In genomic region chr12:49331360-49332222, GRCh38 we compare ENCODE assay signal across 8 cellular contexts. TPM values are rescaled to one million over a fixed set of nuclear protein-coding genes. Genes with fewer than 3 reads are reported as not detected.
DNase-seq lines count a peak whose midpoint lies in the region; ATAC-seq, FAIRE-seq and TF ChIP-seq lines count a peak whose summit lies in the region.

No MANE protein-coding gene starts in this region.

- H3K4me1 Mint-ChIP-seq in activated CD4-positive, alpha-beta T cell treated with anti-CD3 and anti-CD28 coated beads, Interleukin-2, amount 10 ng/mL, durations not matched to agents 7 days and 5 days: peaks cover 21% of the 10 kb centered on the region
- peaks cover 1% of the 10 kb centered on the region for H3K4me1 Mint-ChIP-seq in stimulated activated effector memory CD8-positive, alpha-beta T cell treated with anti-CD3 and anti-CD28 coated beads, Interleukin-12 subunit alpha, Interleukin-12 subunit beta, amount 100 ng/mL, for 72 hours

- in situ Hi-C loops in T47D (cut with HindIII; ENCODE audit: low pct_unique_long_range_greater_than_20kb, low sequenced_read_pairs): no loop called here

- H3K9me3 ChIP-seq in kidney (ENCODE audit: control insufficient read depth in 1 of 2, low read length in 2 of 2): no peaks in the 10 kb centered on the region

- H3K27me3 Mint-ChIP-seq in activated CD4-positive, alpha-beta T cell treated with anti-CD3 and anti-CD28 coated beads, Interleukin-2, amount 10 ng/mL, durations not matched to agents 7 days and 5 days: peaks cover 38% of the 10 kb centered on the region

- peak; percentile 43 for ATAC-seq in stimulated activated effector memory CD8-positive, alpha-beta T cell treated with anti-CD3 and anti-CD28 coated beads, Interleukin-12 subunit alpha, Interleukin-12 subunit beta, amount 100 ng/mL, for 72 hours
- ATAC-seq in GM18502 (IDR thresholded peaks at IDR 0.05; ENCODE audit: poor library complexity, unreplicated experiment) (no peak), HG03025 (IDR thresholded peaks at IDR 0.05; ENCODE audit: low FRiP score, unreplicated experiment) (no peak)

- H3K4me3 ChIP-seq in kidney (ENCODE audit: low read length in 2 of 2): no peak overlapping the region

- H3K4me3 Mint-ChIP-seq in activated CD4-positive, alpha-beta T cell treated with anti-CD3 and anti-CD28 coated beads, Interleukin-2, amount 10 ng/mL, durations not matched to agents 7 days and 5 days: no peak overlapping the region
- H3K4me3 Mint-ChIP-seq in stimulated activated effector memory CD8-positive, alpha-beta T cell treated with anti-CD3 and anti-CD28 coated beads, Interleukin-12 subunit alpha, Interleukin-12 subunit beta, amount 100 ng/mL, for 72 hours: no peak overlapping the region

- POLR2A ChIA-PET in activated CD4-positive, alpha-beta T cell treated with anti-CD3 and anti-CD28 coated beads, Interleukin-2, amount 10 ng/mL, durations not matched to agents 7 days and 5 days (lab: Charles Lee): interaction anchor here (0.5 to 1.9 kb wide), 4 partner anchors 9 to 116 kb away, joined by 3 to 11 read pairs (median 4); partner anchors contain the start of gene TROAP

- H3K9ac ChIP-seq in kidney (ENCODE audit: low read length in 2 of 2): no peak overlapping the region

- peak overlapping the region; percentile 34 for H3K27ac Mint-ChIP-seq in activated CD4-positive, alpha-beta T cell treated with anti-CD3 and anti-CD28 coated beads, Interleukin-2, amount 10 ng/mL, durations not matched to agents 7 days and 5 days
- no peak overlapping the region for H3K27ac Mint-ChIP-seq in stimulated activated effector memory CD8-positive, alpha-beta T cell treated with anti-CD3 and anti-CD28 coated beads, Interleukin-12 subunit alpha, Interleukin-12 subunit beta, amount 100 ng/mL, for 72 hours

- CTCF ChIA-PET in activated CD4-positive, alpha-beta T cell treated with anti-CD3 and anti-CD28 coated beads, Interleukin-2, amount 10 ng/mL, durations not matched to agents 7 days and 5 days (lab: Charles Lee): interaction anchor here (1.0 to 3.9 kb wide), 6 partner anchors 9 to 37 kb away, joined by 3 to 30 read pairs (median 10); partner anchors contain the start of genes DNAJC22, PRPH, SPATS2 and TROAP

- no peak for DNase-seq in activated CD4-positive, alpha-beta T cell treated with anti-CD3 and anti-CD28 coated beads, Interleukin-2, amount 10 ng/mL, durations not matched to agents 7 days and 5 days
- no peak for DNase-seq in activated CD4-positive, alpha-beta T cell treated with anti-CD3 and anti-CD28 coated beads for 4 hours
- DNase-seq in NCI-H446 treated with DMSO at 0.1 percent for 48 hours (lab: John Stamatoyannopoulos, UW) (peak; percentile 8), T47D (ENCODE audit: low read depth in 1 of 2, low spot score in 1 of 2) (peak; percentile 85 to 91), kidney (peak; percentile 83)
- no peak for DNase-seq in stimulated activated effector memory CD8-positive, alpha-beta T cell treated with anti-CD3 and anti-CD28 coated beads, Interleukin-12 subunit alpha, Interleukin-12 subunit beta, amount 100 ng/mL, for 72 hours (ENCODE audit: low spot score in 2 of 2)

- H3K27ac ChIP-seq in kidney (ENCODE audit: low read depth in 2 of 2, low read length in 2 of 2): no peak overlapping the region

- FAIRE-seq in kidney (lab: Jason Lieb, UNC): no peak

- peak; percentile 86 for TF ChIP-seq CTCF in kidney (IDR thresholded peaks at IDR 0.05; ENCODE audit: borderline replicate concordance, extremely low read depth, insufficient read depth)

- H3K36me3 ChIP-seq in kidney (ENCODE audit: control insufficient read depth in 1 of 2, insufficient read depth in 2 of 2, low read length in 2 of 2): no peaks in the 10 kb centered on the region

- peaks cover 44% of the 10 kb centered on the region for H3K36me3 Mint-ChIP-seq in activated CD4-positive, alpha-beta T cell treated with anti-CD3 and anti-CD28 coated beads, Interleukin-2, amount 10 ng/mL, durations not matched to agents 7 days and 5 days (ENCODE audit: low read depth)
- peaks cover 20% of the 10 kb centered on the region for H3K36me3 Mint-ChIP-seq in stimulated activated effector memory CD8-positive, alpha-beta T cell treated with anti-CD3 and anti-CD28 coated beads, Interleukin-12 subunit alpha, Interleukin-12 subunit beta, amount 100 ng/mL, for 72 hours

- H3K4me1 ChIP-seq in kidney (ENCODE audit: control insufficient read depth in 1 of 2, insufficient read depth in 1 of 2, low read depth in 1 of 2, low read length in 2 of 2): peaks cover 0 to 5% of the 10 kb centered on the region in 2 donors

- intact Hi-C loops in kidney (cut with DNase I): no loop called here

- no peaks in the 10 kb centered on the region for H3K9me3 Mint-ChIP-seq in activated CD4-positive, alpha-beta T cell treated with anti-CD3 and anti-CD28 coated beads, Interleukin-2, amount 10 ng/mL, durations not matched to agents 7 days and 5 days
- no peaks in the 10 kb centered on the region for H3K9me3 Mint-ChIP-seq in stimulated activated effector memory CD8-positive, alpha-beta T cell treated with anti-CD3 and anti-CD28 coated beads, Interleukin-12 subunit alpha, Interleukin-12 subunit beta, amount 100 ng/mL, for 72 hours

RNA-seq across cellular contexts. Expression of gene C1QL4, which starts 5.4 kb away (rescaled TPM):
- not detected for total RNA-seq in activated CD4-positive, alpha-beta T cell treated with anti-CD3 and anti-CD28 coated beads, Interleukin-2, amount 10 ng/mL, durations not matched to agents 7 days and 5 days
- total RNA-seq in kidney: 1.0 TPM
- not detected for polyA plus RNA-seq in kidney (ENCODE audit: insufficient read depth, low read depth, low replicate concordance)

RNA-seq across cellular contexts. Expression of gene TROAP, which starts 8.5 kb away (rescaled TPM):
- 100 to 1,000 TPM; 111 to 115 TPM for total RNA-seq in activated CD4-positive, alpha-beta T cell treated with anti-CD3 and anti-CD28 coated beads, Interleukin-2, amount 10 ng/mL, durations not matched to agents 7 days and 5 days
- 1.0 TPM for total RNA-seq in kidney
- polyA plus RNA-seq in kidney (ENCODE audit: insufficient read depth, low read depth, low replicate concordance): 1.5 TPM

RNA-seq across cellular contexts. Expression of gene DNAJC22, which starts 15.1 kb away (rescaled TPM):
- total RNA-seq in activated CD4-positive, alpha-beta T cell treated with anti-CD3 and anti-CD28 coated beads, Interleukin-2, amount 10 ng/mL, durations not matched to agents 7 days and 5 days: not detected
- 16.2 TPM for total RNA-seq in kidney
- polyA plus RNA-seq in kidney (ENCODE audit: insufficient read depth, low read depth, low replicate concordance): 15.1 TPM

RNA-seq across cellular contexts. Expression of gene SPATS2, which starts 35.7 kb away (rescaled TPM):
- total RNA-seq in activated CD4-positive, alpha-beta T cell treated with anti-CD3 and anti-CD28 coated beads, Interleukin-2, amount 10 ng/mL, durations not matched to agents 7 days and 5 days: 10 to 100 TPM; 12.8 to 20.3 TPM
- 23.7 TPM for total RNA-seq in kidney
- polyA plus RNA-seq in kidney (ENCODE audit: insufficient read depth, low read depth, low replicate concordance): 10.0 TPM

RNA-seq across cellular contexts. Expression of gene PRPH, which starts 36.6 kb away (rescaled TPM):
- total RNA-seq in activated CD4-positive, alpha-beta T cell treated with anti-CD3 and anti-CD28 coated beads, Interleukin-2, amount 10 ng/mL, durations not matched to agents 7 days and 5 days: not detected
- total RNA-seq in kidney: 2.7 TPM
- polyA plus RNA-seq in kidney (ENCODE audit: insufficient read depth, low read depth, low replicate concordance): 0.71 TPM

Comparison
In these comparisons a context has a peak if more than half of its experiments do, and no peak if none do; other contexts are left out.
1. DNase-seq: peak in NCI-H446 treated with DMSO at 0.1 percent for 48 hours (single experiment), T47D (2 of 2) and kidney (single experiment); none in activated CD4-positive, alpha-beta T cell treated with anti-CD3 and anti-CD28 coated beads, Interleukin-2, amount 10 ng/mL, durations not matched to agents 7 days and 5 days (single experiment), activated CD4-positive, alpha-beta T cell treated with anti-CD3 and anti-CD28 coated beads for 4 hours (0 of 2) and stimulated activated effector memory CD8-positive, alpha-beta T cell treated with anti-CD3 and anti-CD28 coated beads, Interleukin-12 subunit alpha, Interleukin-12 subunit beta, amount 100 ng/mL, for 72 hours (0 of 2).
2. RNA of gene TROAP, which starts 8.5 kb away (total RNA-seq): 111 to 115 TPM in activated CD4-positive, alpha-beta T cell treated with anti-CD3 and anti-CD28 coated beads, Interleukin-2, amount 10 ng/mL, durations not matched to agents 7 days and 5 days; 1.0 TPM in kidney (single experiment); every median in the first group is over 10 times any median in the second.
3. RNA of gene DNAJC22, which starts 15.1 kb away (total RNA-seq): 16.2 TPM in kidney (single experiment); not detected in activated CD4-positive, alpha-beta T cell treated with anti-CD3 and anti-CD28 coated beads, Interleukin-2, amount 10 ng/mL, durations not matched to agents 7 days and 5 days; every median in the first group is over 10 times any median in the second.